In the genomic region with DNA sequence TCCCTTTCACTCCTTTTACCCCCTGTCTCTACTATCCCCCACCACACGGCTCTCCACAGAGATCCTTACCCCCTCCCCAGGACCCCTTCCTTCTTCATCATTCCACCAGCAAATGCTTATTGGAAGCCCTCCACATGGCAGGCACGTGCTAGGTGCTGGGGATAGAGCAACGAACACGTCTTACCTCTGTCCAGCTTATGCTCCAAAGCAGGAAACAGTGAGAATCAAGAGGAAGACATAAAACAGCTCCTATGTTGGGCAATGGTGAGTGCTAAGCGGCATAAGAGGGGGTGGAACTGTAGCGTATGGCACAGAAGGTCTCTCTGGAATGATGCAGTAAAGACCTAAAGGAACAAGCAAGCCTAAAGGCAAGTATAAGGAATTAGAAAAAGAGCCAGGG, we compare ENCODE assay signal across 8 cellular contexts.
"Had no signal": no experiment of that assay in that cellular context is flagged by ENCODE, and none has a peak within 500 bp of the region (broad histone marks: within the 10 kb centered on the region; RNA-seq: fewer than 3 reads in every experiment).

No MANE protein-coding gene starts in this region.

- DNase-seq: anterior cingulate cortex; effector CD4-positive, alpha-beta T cell; hippocampal formation; kidney glomerular epithelial cell; nephron progenitor cell; small intestine; transverse colon had no signal

- FAIRE-seq: small intestine had no signal

- H3K27me3 ChIP-seq: breast epithelium, transverse colon had no signal

- H3K36me3 ChIP-seq: breast epithelium, transverse colon had no signal

- H3K4me3 ChIP-seq: breast epithelium, transverse colon had no signal

- H3K4me1 ChIP-seq: breast epithelium had no signal

- H3K9me3 ChIP-seq: breast epithelium, transverse colon had no signal

- H3K27ac ChIP-seq: breast epithelium had no signal
